Comparison of ENCODE assay signal across 10 cellular contexts in genomic region chr11:8809185-8809584, GRCh38.
DNase-seq lines count a peak whose midpoint lies in the region; FAIRE-seq and TF ChIP-seq lines count a peak whose summit lies in the region.
"Had no signal": no experiment of that assay in that cellular context is flagged by ENCODE, and none has a peak within 500 bp of the region (broad histone marks: within the 10 kb centered on the region; RNA-seq: fewer than 3 reads in every experiment).

No MANE protein-coding gene starts in this region.

- TF ChIP-seq RAD21 in H1 (IDR thresholded peaks at IDR 0.05 in 1 of 2, conservative IDR thresholded peaks at IDR 0.05 in 1 of 2; ENCODE audit: low read depth in 2 of 2, low read length in 2 of 2): no peak

- no peak overlapping the region for H2AFZ ChIP-seq in H1 (ENCODE audit: low read length)

- H3K18ac ChIP-seq in H1 (ENCODE audit: extremely low read depth, low read length): no peak overlapping the region

- H4K5ac ChIP-seq in H1 (ENCODE audit: insufficient read length, low read depth, low read length): no peak overlapping the region

- no peak overlapping the region for H3K23ac ChIP-seq in H1 (ENCODE audit: insufficient read length)

- peaks cover 4% of the 10 kb centered on the region; the same call in 1 of the 2 replicates for H3K23me2 ChIP-seq in H1 (ENCODE audit: low read depth, low read length)

- H3K27me3 ChIP-seq in Peyer's patch (no peaks in the 10 kb centered on the region), H1 (replicated peaks in 1 of 4; ENCODE audit: control insufficient read depth in 3 of 4, extremely low read depth in 1 of 4, insufficient read depth in 3 of 4, low read length in 3 of 4) (no peaks in the 10 kb centered on the region), mucosa of stomach (ENCODE audit: control insufficient read depth, insufficient read depth, low read length) (no peaks in the 10 kb centered on the region), tibial nerve (no peaks in the 10 kb centered on the region)
- H3K27me3 ChIP-seq: SJSA1 had no signal

- 82% methylated on average over 4 of the region's 4 CpGs; no CpG with 5 or more reads in 1 of the 2 experiments for WGBS in H1 (ENCODE audit: extremely low coverage in 1 of 2, insufficient coverage in 1 of 2, insufficient read length in 1 of 2, insufficient replicate concordance in 2 of 2, low coverage in 1 of 2, low lambda C conversion rate in 2 of 2, missing lambda C conversion rate in 1 of 2), 2 experiments
- 20 to 33% methylated on average over 4 of the region's 4 CpGs for WGBS in tibial nerve, 2 donors

- POLR2A ChIA-PET in H1 (lab: Charles Lee; ENCODE audit: partially characterized antibody): interaction anchor here (0.8 to 2.8 kb wide), 6 partner anchors 12 to 123 kb away, joined by 3 to 18 read pairs (median 6); no protein-coding TSS in a partner anchor

- peak overlapping the region; percentile 81 to 93; a peak in 3 of 4 replicates for H3K4me2 ChIP-seq in H1 (ENCODE audit: insufficient read depth in 1 of 2, low read depth in 2 of 2, low read length in 2 of 2)

- H3K79me1 ChIP-seq in H1 (ENCODE audit: low read depth, low read length): peaks cover 4% of the 10 kb centered on the region

- H2BK120ac ChIP-seq in H1 (replicated peaks; ENCODE audit: low read depth, low read length): no peak overlapping the region

- no peak overlapping the region for H4K91ac ChIP-seq in H1 (replicated peaks; ENCODE audit: insufficient read length, low read length)

- TF ChIP-seq POLR2A in Peyer's patch (IDR thresholded peaks at IDR 0.05) (no peak), H1 (IDR thresholded peaks at IDR 0.05; ENCODE audit: control extremely low read depth in 1 of 2, low read depth in 2 of 2, low read length in 2 of 2) (no peak), tibial nerve (IDR thresholded peaks at IDR 0.05) (no peak)

- no peak for FAIRE-seq in H1 (lab: Jason Lieb, UNC)

- H3K36me3 ChIP-seq in Peyer's patch: no peaks in the 10 kb centered on the region
- no peaks in the 10 kb centered on the region for H3K36me3 ChIP-seq in H1 (ENCODE audit: control insufficient read depth in 2 of 4, insufficient read depth in 4 of 4, low read length in 3 of 4)
- H3K36me3 ChIP-seq in mucosa of stomach (ENCODE audit: control insufficient read depth, insufficient read depth, low read length): peaks cover 3% of the 10 kb centered on the region
- H3K36me3 ChIP-seq in tibial nerve: no peaks in the 10 kb centered on the region
- H3K36me3 ChIP-seq: SJSA1 had no signal

- DNase-seq in Peyer's patch (no peak), H1 (ENCODE audit: low read depth in 1 of 2, low spot score in 2 of 2) (no peak), tibial nerve (ENCODE audit: low spot score in 2 of 2) (no peak), NOMO-1 treated with DMSO at 0.1 percent for 48 hours (lab: John Stamatoyannopoulos, UW; ENCODE audit: unreplicated experiment) (no peak), GF-D8 (lab: John Stamatoyannopoulos, UW) (no peak), AG20443 (ENCODE audit: low spot score) (no peak)
- DNase-seq: activated CD8-positive, alpha-beta memory T cell treated with anti-CD3 and anti-CD28 coated beads, Interleukin-2, amount 50 U/mL, for 48 hours; erythroblast had no signal

- no peak overlapping the region for H2BK12ac ChIP-seq in H1 (ENCODE audit: low read depth, low read length)

- no peak for TF ChIP-seq CTCF in Peyer's patch (IDR thresholded peaks at IDR 0.05)
- no peak for TF ChIP-seq CTCF in H1 (IDR thresholded peaks at IDR 0.05; ENCODE audit: control extremely low read depth in 1 of 3, insufficient read depth in 1 of 3, low read depth in 1 of 3, low read length in 3 of 3)
- no peak for TF ChIP-seq CTCF in tibial nerve (IDR thresholded peaks at IDR 0.05)

- H3K27ac ChIP-seq in Peyer's patch (peak overlapping the region; percentile 67 to 93 (median 80)), H1 (ENCODE audit: low read depth, low read length) (no peak overlapping the region), tibial nerve (peak overlapping the region; percentile 65 to 95 (median 89))
- H3K27ac ChIP-seq: SJSA1 had no signal

- H3K79me2 ChIP-seq in H1 (ENCODE audit: control insufficient read depth in 1 of 2, insufficient read depth in 2 of 2, low read length in 2 of 2): no peaks in the 10 kb centered on the region; a peak in 2 of 4 replicates

- no peak overlapping the region for H2BK20ac ChIP-seq in H1 (ENCODE audit: low read length)

- H2BK15ac ChIP-seq in H1 (ENCODE audit: low read length): no peak overlapping the region

- no peak overlapping the region for H2AK5ac ChIP-seq in H1 (ENCODE audit: low read depth, low read length)

- H3K9ac ChIP-seq in H1 (replicated peaks in 1 of 4; ENCODE audit: extremely low read depth in 1 of 4, low read depth in 3 of 4, low read length in 3 of 4) (no peak overlapping the region), mucosa of stomach (ENCODE audit: low read length) (peak overlapping the region; percentile 92)

- peaks cover 0 to 50% (median 4%) of the 10 kb centered on the region in 4 donors for H3K4me1 ChIP-seq in Peyer's patch
- H3K4me1 ChIP-seq in H1 (replicated peaks in 1 of 4; ENCODE audit: control insufficient read depth in 3 of 4, insufficient read depth in 4 of 4, low read length in 3 of 4): peaks cover 13 to 24% (median 21%) of the 10 kb centered on the region in 4 experiments; a peak in 6 of 7 replicates
- peaks cover 53% of the 10 kb centered on the region for H3K4me1 ChIP-seq in mucosa of stomach (ENCODE audit: control insufficient read depth, insufficient read depth, low read length)
- peaks cover 0 to 87% (median 50%) of the 10 kb centered on the region in 4 donors for H3K4me1 ChIP-seq in tibial nerve

- H4K20me1 ChIP-seq in H1 (replicated peaks in 1 of 2; ENCODE audit: control insufficient read depth in 1 of 2, insufficient read depth in 2 of 2, low read length in 2 of 2): peaks cover 0 to 2% of the 10 kb centered on the region in 2 experiments

- TF ChIP-seq EP300 in H1 (IDR thresholded peaks at IDR 0.05; ENCODE audit: borderline replicate concordance in 1 of 2, low read depth in 2 of 2, low read length in 2 of 2): no peak
- TF ChIP-seq EP300 in tibial nerve (IDR thresholded peaks at IDR 0.05): no peak

- H2BK5ac ChIP-seq in H1 (ENCODE audit: low read depth, low read length): no peak overlapping the region

- H4K8ac ChIP-seq in H1 (ENCODE audit: extremely low read depth, insufficient read depth, low read length): no peak overlapping the region

- H3K9me3 ChIP-seq in Peyer's patch (no peaks in the 10 kb centered on the region), H1 (ENCODE audit: insufficient read depth in 2 of 2, low read depth in 1 of 2, low read length in 1 of 2) (no peaks in the 10 kb centered on the region), mucosa of stomach (ENCODE audit: control insufficient read depth, low read length) (no peaks in the 10 kb centered on the region), tibial nerve (no peaks in the 10 kb centered on the region)
- H3K9me3 ChIP-seq: SJSA1 had no signal

- H3K4me3 ChIP-seq in Peyer's patch (peak overlapping the region; percentile 28 to 76 (median 52)), H1 (ENCODE audit: extremely low read depth in 1 of 4, insufficient read depth in 2 of 4, low read depth in 3 of 4, low read length in 4 of 4) (peak overlapping the region in 1 of 4 experiments; percentile 64; a peak in 2 of 8 replicates), mucosa of stomach (ENCODE audit: low read length) (peak overlapping the region; percentile 69), tibial nerve (peak overlapping the region; percentile 40 to 64 (median 50))
- H3K4me3 ChIP-seq: SJSA1 had no signal

- H3K14ac ChIP-seq in H1 (ENCODE audit: insufficient read length): no peak overlapping the region

- CTCF ChIA-PET in H1 (lab: Charles Lee; ENCODE audit: partially characterized antibody): interaction anchor here (0.6 to 2.7 kb wide), 6 partner anchors 8 to 113 kb away, joined by 3 to 13 read pairs (median 4); no protein-coding TSS in a partner anchor

- H3K4ac ChIP-seq in H1 (replicated peaks; ENCODE audit: insufficient read length, low read depth, low read length): no peak overlapping the region

- no peak overlapping the region for H3K56ac ChIP-seq in H1 (replicated peaks; ENCODE audit: insufficient read length, low read depth, low read length)

TF ChIP-seq in H1, 55 proteins besides CTCF, POLR2A, EP300 and RAD21:
- TF ChIP-seq USF2 (IDR thresholded peaks at IDR 0.05; ENCODE audit: low read length) (no peak), TBP (IDR thresholded peaks at IDR 0.05; ENCODE audit: low read depth, low read length) (no peak), CHD2 (IDR thresholded peaks at IDR 0.05; ENCODE audit: low read length) (no peak), CBX8 (IDR thresholded peaks at IDR 0.05; ENCODE audit: borderline replicate concordance, low read depth, low read length) (no peak)
